Comparison of ENCODE assay signal across 1 cellular context in the genomic region with DNA sequence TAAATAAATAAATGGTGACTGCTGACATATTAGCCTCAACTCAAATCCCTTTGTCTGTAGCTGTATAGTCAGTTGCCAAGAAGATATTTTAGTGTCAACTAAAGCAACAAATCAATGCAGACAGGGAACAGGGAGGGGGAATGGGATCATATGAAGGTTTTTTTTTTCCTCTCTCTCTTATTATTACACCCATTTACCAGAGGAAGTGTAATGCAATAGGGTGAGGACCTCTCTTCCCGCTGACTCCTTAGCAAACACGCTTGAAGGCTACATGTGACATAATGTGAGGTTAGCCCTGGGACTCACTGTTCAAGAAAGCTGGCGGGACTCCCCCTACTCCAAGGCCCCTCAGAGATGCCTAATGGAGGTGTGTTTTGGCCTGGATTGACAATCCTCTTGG.
TF ChIP-seq lines count a peak whose summit lies in the region.

No MANE protein-coding gene starts in this region.

TF ChIP-seq in SK-N-SH treated with all-trans-retinoic acid at 6 μM for 48 hours, 23 proteins besides CTCF, POLR2A, EP300 and RAD21 (continued from another document):
- TF ChIP-seq, protein P1, sequence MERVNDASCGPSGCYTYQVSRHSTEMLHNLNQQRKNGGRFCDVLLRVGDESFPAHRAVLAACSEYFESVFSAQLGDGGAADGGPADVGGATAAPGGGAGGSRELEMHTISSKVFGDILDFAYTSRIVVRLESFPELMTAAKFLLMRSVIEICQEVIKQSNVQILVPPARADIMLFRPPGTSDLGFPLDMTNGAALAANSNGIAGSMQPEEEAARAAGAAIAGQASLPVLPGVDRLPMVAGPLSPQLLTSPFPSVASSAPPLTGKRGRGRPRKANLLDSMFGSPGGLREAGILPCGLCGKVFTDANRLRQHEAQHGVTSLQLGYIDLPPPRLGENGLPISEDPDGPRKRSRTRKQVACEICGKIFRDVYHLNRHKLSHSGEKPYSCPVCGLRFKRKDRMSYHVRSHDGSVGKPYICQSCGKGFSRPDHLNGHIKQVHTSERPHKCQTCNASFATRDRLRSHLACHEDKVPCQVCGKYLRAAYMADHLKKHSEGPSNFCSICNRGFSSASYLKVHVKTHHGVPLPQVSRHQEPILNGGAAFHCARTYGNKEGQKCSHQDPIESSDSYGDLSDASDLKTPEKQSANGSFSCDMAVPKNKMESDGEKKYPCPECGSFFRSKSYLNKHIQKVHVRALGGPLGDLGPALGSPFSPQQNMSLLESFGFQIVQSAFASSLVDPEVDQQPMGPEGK (CRISPR knock-in tag; IDR thresholded peaks at IDR 0.05; ENCODE audit: borderline replicate concordance), result no peak
- TF ChIP-seq, protein P2, sequence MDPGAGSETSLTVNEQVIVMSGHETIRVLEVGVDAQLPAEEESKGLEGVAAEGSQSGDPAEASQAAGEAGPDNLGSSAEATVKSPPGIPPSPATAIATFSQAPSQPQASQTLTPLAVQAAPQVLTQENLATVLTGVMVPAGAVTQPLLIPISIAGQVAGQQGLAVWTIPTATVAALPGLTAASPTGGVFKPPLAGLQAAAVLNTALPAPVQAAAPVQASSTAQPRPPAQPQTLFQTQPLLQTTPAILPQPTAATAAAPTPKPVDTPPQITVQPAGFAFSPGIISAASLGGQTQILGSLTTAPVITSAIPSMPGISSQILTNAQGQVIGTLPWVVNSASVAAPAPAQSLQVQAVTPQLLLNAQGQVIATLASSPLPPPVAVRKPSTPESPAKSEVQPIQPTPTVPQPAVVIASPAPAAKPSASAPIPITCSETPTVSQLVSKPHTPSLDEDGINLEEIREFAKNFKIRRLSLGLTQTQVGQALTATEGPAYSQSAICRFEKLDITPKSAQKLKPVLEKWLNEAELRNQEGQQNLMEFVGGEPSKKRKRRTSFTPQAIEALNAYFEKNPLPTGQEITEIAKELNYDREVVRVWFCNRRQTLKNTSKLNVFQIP (CRISPR knock-in tag; IDR thresholded peaks at IDR 0.05; ENCODE audit: borderline replicate concordance, low read depth), result no peak
- TF ChIP-seq TOX (CRISPR knock-in tag; IDR thresholded peaks at IDR 0.05; ENCODE audit: borderline replicate concordance), result no peak
